ENCODE assay signal across 8 cellular contexts in the genomic region with DNA sequence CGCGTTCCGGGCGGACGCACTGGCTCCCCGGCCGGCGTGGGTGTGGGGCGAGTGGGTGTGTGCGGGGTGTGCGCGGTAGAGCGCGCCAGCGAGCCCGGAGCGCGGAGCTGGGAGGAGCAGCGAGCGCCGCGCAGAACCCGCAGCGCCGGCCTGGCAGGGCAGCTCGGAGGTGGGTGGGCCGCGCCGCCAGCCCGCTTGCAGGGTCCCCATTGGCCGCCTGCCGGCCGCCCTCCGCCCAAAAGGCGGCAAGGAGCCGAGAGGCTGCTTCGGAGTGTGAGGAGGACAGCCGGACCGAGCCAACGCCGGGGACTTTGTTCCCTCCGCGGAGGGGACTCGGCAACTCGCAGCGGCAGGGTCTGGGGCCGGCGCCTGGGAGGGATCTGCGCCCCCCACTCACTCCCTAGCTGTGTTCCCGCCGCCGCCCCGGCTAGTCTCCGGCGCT. TPM values are rescaled to one million over a fixed set of nuclear protein-coding genes. Genes with fewer than 3 reads are reported as not detected.
DNase-seq lines count a peak whose midpoint lies in the region; ATAC-seq and TF ChIP-seq lines count a peak whose summit lies in the region.

A gene (plus strand): TSS at position 264 of the 442 bp plus-strand sequence. CDS start 1,211 bp downstream, outside the sequence.

- H3K36me3 Mint-ChIP-seq in T-helper 2 cell treated with Interferon-gamma antibody and Interleukin-4, amounts not matched to agents 5 μg/mL and 100 μg/mL, for 36 hours (ENCODE audit: low read depth), result no peaks in the 10 kb centered on the region

- peaks cover 41% of the 10 kb centered on the region for H3K27me3 Mint-ChIP-seq in T-helper 2 cell treated with Interferon-gamma antibody and Interleukin-4, amounts not matched to agents 5 μg/mL and 100 μg/mL, for 36 hours (ENCODE audit: low read depth)

- TF ChIP-seq POLR2A in esophagus squamous epithelium (IDR thresholded peaks at IDR 0.05) (peak in 2 of 4 donors; percentile 46 to 65), vagina (IDR thresholded peaks at IDR 0.05) (no peak)

- peak within 1 kb of the TSS; percentile 68 for H3K4me3 Mint-ChIP-seq in T-helper 2 cell treated with Interferon-gamma antibody and Interleukin-4, amounts not matched to agents 5 μg/mL and 100 μg/mL, for 36 hours

- H3K27me3 ChIP-seq in BLaER1 (peaks cover 44% of the 10 kb centered on the region), esophagus squamous epithelium (peaks cover 0 to 45% (median 4%) of the 10 kb centered on the region in 4 donors), mucosa of stomach (ENCODE audit: control insufficient read depth, insufficient read depth, low read length) (no peaks in the 10 kb centered on the region), vagina (peaks cover 6% of the 10 kb centered on the region)

- intact Hi-C loops in esophagus squamous epithelium (cut with DNase I) (no loop called here), vagina (cut with DNase I) (no loop called here)

- peak within 1 kb of the TSS; percentile 63 for H3K4me3 ChIP-seq in BLaER1
- peak within 1 kb of the TSS; percentile 43 to 83 (median 62) for H3K4me3 ChIP-seq in esophagus squamous epithelium
- peak within 1 kb of the TSS; percentile 86 for H3K4me3 ChIP-seq in mucosa of stomach (ENCODE audit: low read length)
- peak within 1 kb of the TSS; percentile 57 to 68 for H3K4me3 ChIP-seq in vagina

- no CpG with 5 or more reads among the region's 55 CpGs for WGBS in esophagus squamous epithelium, 2 donors

- peaks cover 35% of the 10 kb centered on the region for H3K4me1 ChIP-seq in BLaER1
- H3K4me1 ChIP-seq in esophagus squamous epithelium, result peaks cover 7 to 38% (median 10%) of the 10 kb centered on the region in 3 donors
- peaks cover 11% of the 10 kb centered on the region for H3K4me1 ChIP-seq in mucosa of stomach (ENCODE audit: control insufficient read depth, insufficient read depth, low read length)
- H3K4me1 ChIP-seq in vagina, result peaks cover 26% of the 10 kb centered on the region

- peak within 1 kb of the TSS; percentile 85 for H3K4me2 ChIP-seq in BLaER1

- ATAC-seq in GM18907 (IDR thresholded peaks at IDR 0.05; ENCODE audit: unreplicated experiment) (peak; percentile 51), HG03442 (IDR thresholded peaks at IDR 0.05; ENCODE audit: unreplicated experiment) (peak; percentile 54)

- peak within 1 kb of the TSS; percentile 46 for H3K27ac Mint-ChIP-seq in T-helper 2 cell treated with Interferon-gamma antibody and Interleukin-4, amounts not matched to agents 5 μg/mL and 100 μg/mL, for 36 hours

- H3K36me3 ChIP-seq in BLaER1 (no peaks in the 10 kb centered on the region), esophagus squamous epithelium (no peaks in the 10 kb centered on the region), mucosa of stomach (ENCODE audit: control insufficient read depth, insufficient read depth, low read length) (no peaks in the 10 kb centered on the region), vagina (no peaks in the 10 kb centered on the region)

- peak in 3 of 6 experiments; percentile 7 to 14 (median 13) for TF ChIP-seq CTCF in esophagus squamous epithelium (IDR thresholded peaks at IDR 0.05)
- no peak for TF ChIP-seq CTCF in vagina (IDR thresholded peaks at IDR 0.05)

- peaks cover 15% of the 10 kb centered on the region for H4K20me1 ChIP-seq in BLaER1

- H3K9me3 Mint-ChIP-seq in T-helper 2 cell treated with Interferon-gamma antibody and Interleukin-4, amounts not matched to agents 5 μg/mL and 100 μg/mL, for 36 hours, result no peaks in the 10 kb centered on the region

- peaks cover 23% of the 10 kb centered on the region for H3K4me1 Mint-ChIP-seq in T-helper 2 cell treated with Interferon-gamma antibody and Interleukin-4, amounts not matched to agents 5 μg/mL and 100 μg/mL, for 36 hours (ENCODE audit: low read depth)

- no peak within 1 kb of the TSS for H3K27ac ChIP-seq in BLaER1
- peak within 1 kb of the TSS; percentile 63 to 88 (median 80) for H3K27ac ChIP-seq in esophagus squamous epithelium
- peak within 1 kb of the TSS; percentile 55 for H3K27ac ChIP-seq in vagina

- H3K9ac ChIP-seq in BLaER1 (no peak within 1 kb of the TSS), mucosa of stomach (ENCODE audit: low read length) (peak within 1 kb of the TSS; percentile 90)

- peak; percentile 63 for DNase-seq in T-helper 2 cell treated with Interferon-gamma antibody and Interleukin-4, amounts not matched to agents 5 μg/mL and 100 μg/mL, for 36 hours (ENCODE audit: low spot score)
- DNase-seq in esophagus squamous epithelium (lab: John Stamatoyannopoulos, UW) (no peak), vagina (ENCODE audit: extremely low spot score in 2 of 2) (no peak), cerebellar nuclear complex (lab: John Stamatoyannopoulos, UW) (no peak)

- H3K9me3 ChIP-seq in BLaER1 (peaks cover 14% of the 10 kb centered on the region), esophagus squamous epithelium (no peaks in the 10 kb centered on the region), mucosa of stomach (ENCODE audit: control insufficient read depth, low read length) (no peaks in the 10 kb centered on the region), vagina (no peaks in the 10 kb centered on the region)

RNA-seq across cellular contexts. Expression of the gene that starts here (rescaled TPM):
- total RNA-seq in esophagus squamous epithelium (10 to 100 TPM in 1 of 4 donors, 1 to 10 TPM in 3; 2.2 to 14.5 (median 5.5) TPM), vagina (24.6 TPM)
